Comparison of ENCODE assay signal across 1 cellular context in genomic region chr20:45550765-45551164, GRCh38.
A peak's percentile ranks its signal among the peaks of the same experiment; 100 is the strongest.
TF ChIP-seq lines count a peak whose summit lies in the region.

No MANE protein-coding gene starts in this region.

TF ChIP-seq in A549, 52 proteins besides CTCF, POLR2A, EP300 and RAD21:
- TF ChIP-seq ELK1 (IDR thresholded peaks at IDR 0.05; ENCODE audit: low read depth, low read length) (no peak), MAFK (IDR thresholded peaks at IDR 0.05; ENCODE audit: partially characterized antibody) (peak; percentile 59)
